In the genomic region with DNA sequence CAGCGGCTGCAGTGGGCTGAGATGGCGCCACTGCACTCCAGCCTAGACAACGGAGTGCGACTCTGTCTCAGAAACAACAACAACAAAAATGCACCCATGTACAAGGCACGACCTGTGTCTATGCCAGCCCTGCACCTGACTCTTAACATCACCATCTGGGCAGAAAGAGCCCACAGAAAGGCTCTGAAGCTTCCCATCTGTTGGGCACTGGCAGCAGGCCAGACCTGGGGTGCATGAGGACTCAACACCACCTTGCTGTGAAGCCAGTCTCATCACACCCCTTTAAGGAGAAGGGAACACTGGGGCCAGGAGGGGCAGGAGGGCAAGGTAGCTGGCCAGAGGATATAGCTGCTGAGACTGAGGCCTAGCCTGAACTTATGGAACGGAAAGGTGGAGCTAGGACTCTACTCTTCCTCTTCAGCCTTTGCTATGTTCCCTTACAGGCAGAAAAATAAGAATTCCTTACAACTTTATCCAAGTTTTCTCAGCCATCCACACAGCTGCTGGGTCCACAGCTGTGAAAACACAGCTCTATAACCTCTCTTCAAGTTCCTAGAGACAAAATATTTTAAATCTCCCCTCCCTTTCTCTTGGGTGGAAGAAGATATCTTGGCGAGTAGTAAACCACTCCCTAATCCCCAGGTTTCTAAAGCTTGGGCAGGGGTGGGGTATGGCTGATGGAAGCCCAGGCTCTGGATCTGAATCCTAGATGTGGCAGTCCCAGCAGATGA, we compare ENCODE assay signal across 1 cellular context.
TF ChIP-seq lines count a peak whose summit lies in the region.

No MANE protein-coding gene starts in this region.

TF ChIP-seq in HEK293, 187 proteins besides CTCF, POLR2A, EP300 and RAD21 (continued from another document):
- TF ChIP-seq BCL11A (tag by site-specific recombination; IDR thresholded peaks at IDR 0.05; ENCODE audit: low read depth) (no peak), ZNF37A (tag by site-specific recombination; IDR thresholded peaks at IDR 0.05) (no peak), ZBTB8A (tag by site-specific recombination; IDR thresholded peaks at IDR 0.05) (peak; percentile 61), ZNF362 (tag by site-specific recombination; IDR thresholded peaks at IDR 0.05) (no peak), TCF7L2 (IDR thresholded peaks at IDR 0.05; ENCODE audit: borderline replicate concordance, low read depth, low read length) (no peak), KLF1 (tag by site-specific recombination; IDR thresholded peaks at IDR 0.05) (0 out of 2 replicates have a peak, but pooled peaks have one; percentile 23), ZNF23 (tag by site-specific recombination; IDR thresholded peaks at IDR 0.05; ENCODE audit: borderline replicate concordance) (no peak), TSHZ1 (tag by site-specific recombination; IDR thresholded peaks at IDR 0.05; ENCODE audit: borderline replicate concordance) (no peak), ZNF416 (tag by site-specific recombination; IDR thresholded peaks at IDR 0.05) (no peak), HIC1 (tag by site-specific recombination; IDR thresholded peaks at IDR 0.05) (peak; percentile 33; the same call in 1 of the 2 replicates), EGR2 (tag by site-specific recombination; IDR thresholded peaks at IDR 0.05; ENCODE audit: low read depth) (no peak), ZNF660 (tag by site-specific recombination; IDR thresholded peaks at IDR 0.05) (no peak)
- TF ChIP-seq, protein P1, sequence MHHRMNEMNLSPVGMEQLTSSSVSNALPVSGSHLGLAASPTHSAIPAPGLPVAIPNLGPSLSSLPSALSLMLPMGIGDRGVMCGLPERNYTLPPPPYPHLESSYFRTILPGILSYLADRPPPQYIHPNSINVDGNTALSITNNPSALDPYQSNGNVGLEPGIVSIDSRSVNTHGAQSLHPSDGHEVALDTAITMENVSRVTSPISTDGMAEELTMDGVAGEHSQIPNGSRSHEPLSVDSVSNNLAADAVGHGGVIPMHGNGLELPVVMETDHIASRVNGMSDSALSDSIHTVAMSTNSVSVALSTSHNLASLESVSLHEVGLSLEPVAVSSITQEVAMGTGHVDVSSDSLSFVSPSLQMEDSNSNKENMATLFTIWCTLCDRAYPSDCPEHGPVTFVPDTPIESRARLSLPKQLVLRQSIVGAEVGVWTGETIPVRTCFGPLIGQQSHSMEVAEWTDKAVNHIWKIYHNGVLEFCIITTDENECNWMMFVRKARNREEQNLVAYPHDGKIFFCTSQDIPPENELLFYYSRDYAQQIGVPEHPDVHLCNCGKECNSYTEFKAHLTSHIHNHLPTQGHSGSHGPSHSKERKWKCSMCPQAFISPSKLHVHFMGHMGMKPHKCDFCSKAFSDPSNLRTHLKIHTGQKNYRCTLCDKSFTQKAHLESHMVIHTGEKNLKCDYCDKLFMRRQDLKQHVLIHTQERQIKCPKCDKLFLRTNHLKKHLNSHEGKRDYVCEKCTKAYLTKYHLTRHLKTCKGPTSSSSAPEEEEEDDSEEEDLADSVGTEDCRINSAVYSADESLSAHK (tag by site-specific recombination; IDR thresholded peaks at IDR 0.05), result no peak
- TF ChIP-seq, protein P2, sequence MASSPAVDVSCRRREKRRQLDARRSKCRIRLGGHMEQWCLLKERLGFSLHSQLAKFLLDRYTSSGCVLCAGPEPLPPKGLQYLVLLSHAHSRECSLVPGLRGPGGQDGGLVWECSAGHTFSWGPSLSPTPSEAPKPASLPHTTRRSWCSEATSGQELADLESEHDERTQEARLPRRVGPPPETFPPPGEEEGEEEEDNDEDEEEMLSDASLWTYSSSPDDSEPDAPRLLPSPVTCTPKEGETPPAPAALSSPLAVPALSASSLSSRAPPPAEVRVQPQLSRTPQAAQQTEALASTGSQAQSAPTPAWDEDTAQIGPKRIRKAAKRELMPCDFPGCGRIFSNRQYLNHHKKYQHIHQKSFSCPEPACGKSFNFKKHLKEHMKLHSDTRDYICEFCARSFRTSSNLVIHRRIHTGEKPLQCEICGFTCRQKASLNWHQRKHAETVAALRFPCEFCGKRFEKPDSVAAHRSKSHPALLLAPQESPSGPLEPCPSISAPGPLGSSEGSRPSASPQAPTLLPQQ (tag by site-specific recombination; IDR thresholded peaks at IDR 0.05), result 0 out of 2 replicates have a peak, but pooled peaks have one; percentile 45
- TF ChIP-seq, protein P3, sequence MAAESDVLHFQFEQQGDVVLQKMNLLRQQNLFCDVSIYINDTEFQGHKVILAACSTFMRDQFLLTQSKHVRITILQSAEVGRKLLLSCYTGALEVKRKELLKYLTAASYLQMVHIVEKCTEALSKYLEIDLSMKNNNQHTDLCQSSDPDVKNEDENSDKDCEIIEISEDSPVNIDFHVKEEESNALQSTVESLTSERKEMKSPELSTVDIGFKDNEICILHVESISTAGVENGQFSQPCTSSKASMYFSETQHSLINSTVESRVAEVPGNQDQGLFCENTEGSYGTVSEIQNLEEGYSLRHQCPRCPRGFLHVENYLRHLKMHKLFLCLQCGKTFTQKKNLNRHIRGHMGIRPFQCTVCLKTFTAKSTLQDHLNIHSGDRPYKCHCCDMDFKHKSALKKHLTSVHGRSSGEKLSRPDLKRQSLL (tag by site-specific recombination; IDR thresholded peaks at IDR 0.05), result peak; percentile 93
TF ChIP-seq in HEK293: peak in this region for 6.
